Comparison of ENCODE assay signal across 8 cellular contexts in the genomic region with DNA sequence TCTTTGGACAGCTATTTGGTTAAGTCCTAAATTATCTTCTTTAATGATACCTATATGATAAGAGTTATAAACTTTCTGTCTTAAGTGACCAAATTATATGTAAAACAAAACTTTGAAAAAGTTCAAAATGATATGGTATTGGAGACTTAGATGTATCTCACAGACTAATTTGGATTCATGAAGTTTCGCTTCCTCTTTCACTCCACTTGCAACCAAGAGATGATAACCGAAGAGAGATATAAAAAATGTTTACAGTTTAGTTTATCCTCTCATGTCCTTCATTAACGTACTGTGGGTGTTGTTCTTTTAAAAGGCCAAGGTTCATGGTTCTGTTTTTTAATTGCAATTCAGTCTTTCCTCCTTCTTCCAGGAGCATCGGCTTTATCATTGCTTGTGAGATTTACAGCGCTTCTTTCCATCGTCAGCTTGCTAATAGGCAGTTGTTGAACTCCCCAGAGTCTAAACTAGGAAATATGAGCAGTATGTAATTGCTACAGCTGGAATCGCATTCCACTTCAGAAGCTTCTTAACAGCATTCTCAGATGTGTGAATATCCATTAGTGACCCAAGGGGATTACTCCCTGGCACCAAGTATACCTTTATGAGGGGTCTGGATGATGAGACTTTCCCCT.
DNase-seq lines count a peak whose midpoint lies in the region; ATAC-seq and TF ChIP-seq lines count a peak whose summit lies in the region.

No MANE protein-coding gene starts in this region.

- H3K4me1 ChIP-seq in lung (ENCODE audit: control insufficient read depth in 2 of 2, insufficient read depth in 2 of 2, low read length in 2 of 2): no peaks in the 10 kb centered on the region

- TF ChIP-seq CTCF in lung (IDR thresholded peaks at IDR 0.05; ENCODE audit: control extremely low read depth, extremely low read depth) (no peak), dorsolateral prefrontal cortex (IDR thresholded peaks at IDR 0.05 in 54 of 56, conservative IDR thresholded peaks at IDR 0.05 in 2 of 56; ENCODE audit: low read depth in 1 of 56, partially characterized antibody in 56 of 56) (no peak)

- CTCF ChIA-PET in activated naive CD4-positive, alpha-beta T cell treated with anti-CD3 and anti-CD28 coated beads for 36 hours (lab: Charles Lee): no interaction called here

- 35 to 38% methylated on average over 7 of the region's 7 CpGs for WGBS in lung, 2 donors

- H3K36me3 Mint-ChIP-seq in activated naive CD4-positive, alpha-beta T cell treated with anti-CD3 and anti-CD28 coated beads for 36 hours (ENCODE audit: low read depth): no peaks in the 10 kb centered on the region

- H3K4me1 Mint-ChIP-seq in activated naive CD4-positive, alpha-beta T cell treated with anti-CD3 and anti-CD28 coated beads for 36 hours (ENCODE audit: low read depth): no peaks in the 10 kb centered on the region

- no peak overlapping the region for H3K4me3 ChIP-seq in lung
- peak overlapping the region in 2 of 59 donors; percentile 3 to 11 for H3K4me3 ChIP-seq in dorsolateral prefrontal cortex

- DNase-seq in NCI-H524 treated with DMSO at 0.1 percent for 48 hours (lab: John Stamatoyannopoulos, UW) (peak; percentile 92), lung (ENCODE audit: low spot score) (no peak), NCI-H1930 (lab: John Stamatoyannopoulos, UW) (no peak), HuH-7.5 (ENCODE audit: low spot score) (no peak), dorsolateral prefrontal cortex (no peak)
- DNase-seq in activated naive CD4-positive, alpha-beta T cell treated with anti-CD3 and anti-CD28 coated beads for 36 hours: no peak

- H3K27ac ChIP-seq in lung (ENCODE audit: low read depth in 1 of 2, low read length in 1 of 2): peak overlapping the region; percentile 21 to 52
- peak overlapping the region in 17 of 59 donors; percentile 1 to 70 (median 34) for H3K27ac ChIP-seq in dorsolateral prefrontal cortex

- peaks cover 6% of the 10 kb centered on the region for H3K9me3 Mint-ChIP-seq in activated naive CD4-positive, alpha-beta T cell treated with anti-CD3 and anti-CD28 coated beads for 36 hours

- no peaks in the 10 kb centered on the region for H3K27me3 Mint-ChIP-seq in activated naive CD4-positive, alpha-beta T cell treated with anti-CD3 and anti-CD28 coated beads for 36 hours (ENCODE audit: low read depth)

- H3K27me3 ChIP-seq in lung (ENCODE audit: control insufficient read depth, insufficient read depth) (no peaks in the 10 kb centered on the region), dorsolateral prefrontal cortex (no peaks in the 10 kb centered on the region)

- intact Hi-C loops in activated naive CD4-positive, alpha-beta T cell treated with anti-CD3 and anti-CD28 coated beads for 36 hours (cut with micrococcal nuclease): no loop called here
- intact Hi-C loops in dorsolateral prefrontal cortex (cut with DNase I): no loop called here

- H3K9me3 ChIP-seq in lung (ENCODE audit: control insufficient read depth in 2 of 2, insufficient read depth in 1 of 2, low read length in 1 of 2): no peaks in the 10 kb centered on the region

- H3K27ac Mint-ChIP-seq in activated naive CD4-positive, alpha-beta T cell treated with anti-CD3 and anti-CD28 coated beads for 36 hours: no peak overlapping the region

- no peak overlapping the region for H3K4me3 Mint-ChIP-seq in activated naive CD4-positive, alpha-beta T cell treated with anti-CD3 and anti-CD28 coated beads for 36 hours

- H3K36me3 ChIP-seq in lung (ENCODE audit: control insufficient read depth in 2 of 2, insufficient read depth in 2 of 2, low read length in 2 of 2): no peaks in the 10 kb centered on the region

- ATAC-seq in GM18868 (IDR thresholded peaks at IDR 0.05; ENCODE audit: unreplicated experiment) (peak; percentile 90), HG02943 (IDR thresholded peaks at IDR 0.05; ENCODE audit: low read depth, unreplicated experiment) (peak; percentile 80), lung (ENCODE audit: insufficient read depth, low FRiP score) (no peak)
